8 cellular contexts compared by ENCODE assay signal in genomic region chr16:23509763-23510153, GRCh38. TPM values are rescaled to one million over a fixed set of nuclear protein-coding genes. Genes with fewer than 3 reads are reported as not detected.
DNase-seq lines count a peak whose midpoint lies in the region; ATAC-seq and TF ChIP-seq lines count a peak whose summit lies in the region.

No MANE protein-coding gene starts in this region.

- H3K36me3 Mint-ChIP-seq in T-helper 17 cell (ENCODE audit: low read depth): no peaks in the 10 kb centered on the region

- peaks cover 42% of the 10 kb centered on the region for H3K4me1 Mint-ChIP-seq in T-helper 17 cell

- TF ChIP-seq POLR2A in testis (IDR thresholded peaks at IDR 0.05): no peak

- no peak for TF ChIP-seq CTCF in lower lobe of right lung (IDR thresholded peaks at IDR 0.05)
- no peak for TF ChIP-seq CTCF in testis (IDR thresholded peaks at IDR 0.05)

- H3K27me3 Mint-ChIP-seq in T-helper 17 cell: no peaks in the 10 kb centered on the region

- H3K9me3 ChIP-seq in T-helper 17 cell (ENCODE audit: control insufficient read depth, low read length, poor library complexity, severe bottlenecking): no peaks in the 10 kb centered on the region
- H3K9me3 ChIP-seq in lower lobe of right lung: no peaks in the 10 kb centered on the region
- H3K9me3 ChIP-seq in testis: no peaks in the 10 kb centered on the region

- DNase-seq in T-helper 17 cell (peak in 1 of 3 donors; percentile 16), dermis blood vessel endothelial cell (peak; percentile 49), lower lobe of right lung (no peak), testis (peak; percentile 50)

- H3K4me1 ChIP-seq in lower lobe of right lung (peaks cover 42% of the 10 kb centered on the region), testis (peaks cover 19% of the 10 kb centered on the region)

- 0 to 1% methylated on average over 9 to 15 of the region's 17 CpGs for WGBS in testis, 2 donors

- H3K36me3 ChIP-seq in lower lobe of right lung (peaks cover 4% of the 10 kb centered on the region), testis (ENCODE audit: low read depth, missing control alignments) (no peaks in the 10 kb centered on the region)

- ATAC-seq in GM18498 (IDR thresholded peaks at IDR 0.05; ENCODE audit: unreplicated experiment): peak; percentile 13
- peak; percentile 13 for ATAC-seq in HG03175 (IDR thresholded peaks at IDR 0.05; ENCODE audit: unreplicated experiment)
- ATAC-seq in T-helper 17 cell: peak; percentile 50
- ATAC-seq in lower lobe of right lung: peak; percentile 38 to 59
- ATAC-seq in GM19452 (IDR thresholded peaks at IDR 0.05; ENCODE audit: unreplicated experiment): no peak
- no peak for ATAC-seq in HG03521 (IDR thresholded peaks at IDR 0.05; ENCODE audit: unreplicated experiment)

- H3K27me3 ChIP-seq in lower lobe of right lung (ENCODE audit: low read depth) (no peaks in the 10 kb centered on the region), testis (no peaks in the 10 kb centered on the region)

- H3K27ac Mint-ChIP-seq in T-helper 17 cell: peak overlapping the region; percentile 95

- H3K27ac ChIP-seq in lower lobe of right lung (peak overlapping the region; percentile 89), testis (peak overlapping the region; percentile 31 to 87)

- H3K4me3 Mint-ChIP-seq in T-helper 17 cell: peak overlapping the region; percentile 95

- intact Hi-C loops in lower lobe of right lung (cut with DNase I) (no loop called here), testis (cut with DNase I; ENCODE audit: low total_unique reads) (no loop called here)

- H3K4me3 ChIP-seq in lower lobe of right lung: peak overlapping the region; percentile 80
- peak overlapping the region; percentile 71 to 97 for H3K4me3 ChIP-seq in testis

RNA-seq across cellular contexts. Expression of gene GGA2, which starts 0.5 kb away (rescaled TPM):
- total RNA-seq in T-helper 17 cell (100 to 1,000 TPM; 116 to 117 TPM), dermis blood vessel endothelial cell (32.1 and 41.4 TPM in 2 replicates), lower lobe of right lung (204 TPM), testis (10 to 100 TPM; 60.6 to 71.9 TPM)
- 47.2 TPM for polyA plus RNA-seq in testis (ENCODE audit: insufficient read depth, low read depth, low replicate concordance)

RNA-seq across cellular contexts. Expression of gene EARS2, which starts 47.4 kb away (rescaled TPM):
- total RNA-seq in T-helper 17 cell (10 to 100 TPM; 10.0 to 13.0 TPM), dermis blood vessel endothelial cell (27.4 and 36.1 TPM in 2 replicates), lower lobe of right lung (19.5 TPM), testis (10 to 100 TPM; 55.9 to 76.7 TPM)
- 32.3 TPM for polyA plus RNA-seq in testis (ENCODE audit: insufficient read depth, low read depth, low replicate concordance)

RNA-seq across cellular contexts. Expression of gene UBFD1, which starts 47.8 kb away (rescaled TPM):
- total RNA-seq in T-helper 17 cell: 10 to 100 TPM; 37.9 to 43.3 TPM
- total RNA-seq in dermis blood vessel endothelial cell: 105 and 132 TPM in 2 replicates
- 39.1 TPM for total RNA-seq in lower lobe of right lung
- 100 to 1,000 TPM; 269 to 275 TPM for total RNA-seq in testis
- 76.8 TPM for polyA plus RNA-seq in testis (ENCODE audit: insufficient read depth, low read depth, low replicate concordance)

RNA-seq across cellular contexts. Expression of gene COG7, which starts 56.8 kb away (rescaled TPM):
- total RNA-seq in T-helper 17 cell (10 to 100 TPM; 16.9 to 17.1 TPM), dermis blood vessel endothelial cell (13.4 and 16.5 TPM in 2 replicates), lower lobe of right lung (21.3 TPM), testis (10 to 100 TPM; 35.1 to 40.7 TPM)
- polyA plus RNA-seq in testis (ENCODE audit: insufficient read depth, low read depth, low replicate concordance): 21.5 TPM

Comparison
In these comparisons a context has a peak if more than half of its experiments do, and no peak if none do; other contexts are left out.
1. ATAC-seq: peak in GM18498 (single experiment), HG03175 (single experiment), T-helper 17 cell (single experiment) and lower lobe of right lung (2 of 2); none in GM19452 (single experiment) and HG03521 (single experiment).